8 cellular contexts compared by ENCODE assay signal in genomic region chr6:84220809-84221409, GRCh38. TPM values are rescaled to one million over a fixed set of nuclear protein-coding genes. Genes with fewer than 3 reads are reported as not detected.
DNase-seq lines count a peak whose midpoint lies in the region; ATAC-seq and TF ChIP-seq lines count a peak whose summit lies in the region.

No MANE protein-coding gene starts in this region.

- H3K27me3 ChIP-seq in dorsolateral prefrontal cortex (no peaks in the 10 kb centered on the region), psoas muscle (ENCODE audit: insufficient read depth in 3 of 3, low read length in 2 of 3) (no peaks in the 10 kb centered on the region)

- H3K27ac ChIP-seq in dorsolateral prefrontal cortex (no peak overlapping the region), psoas muscle (no peak overlapping the region)

- ATAC-seq in psoas muscle (no peak), GM21576 (IDR thresholded peaks at IDR 0.05; ENCODE audit: unreplicated experiment) (no peak)

- H3K4me3 ChIP-seq in dorsolateral prefrontal cortex = no peak overlapping the region
- no peak overlapping the region for H3K4me3 ChIP-seq in psoas muscle

- H3K36me3 ChIP-seq in psoas muscle (ENCODE audit: insufficient read depth in 1 of 2, low read depth in 1 of 2) = peaks cover 3 to 4% of the 10 kb centered on the region in 2 donors

- WGBS in psoas muscle, 3 donors = 79 to 84% (median 81%) methylated on average over 3 of the region's 3 CpGs

- H3K4me1 ChIP-seq in psoas muscle = no peaks in the 10 kb centered on the region

- intact Hi-C loops in dorsolateral prefrontal cortex (cut with DNase I) (loop anchor here (2.0 to 10.0 kb wide), 2 partner anchors 336 to 338 kb away; no protein-coding TSS in a partner anchor), psoas muscle (cut with DNase I) (loop anchor here (2.0 to 10.0 kb wide), 3 partner anchors 338 to 606 kb away; no protein-coding TSS in a partner anchor)

- no peaks in the 10 kb centered on the region for H3K9me3 ChIP-seq in psoas muscle

- peak; percentile 1 to 25 for DNase-seq in NCI-H2081 (lab: John Stamatoyannopoulos, UW)
- DNase-seq in NCI-H2081 treated with DMSO at 0.1 percent for 48 hours (lab: John Stamatoyannopoulos, UW) = no peak
- peak; percentile 4 for DNase-seq in NCI-H146 (lab: John Stamatoyannopoulos, UW)
- no peak for DNase-seq in dorsolateral prefrontal cortex
- no peak for DNase-seq in psoas muscle
- DNase-seq in activated CD8-positive, alpha-beta memory T cell treated with anti-CD3 and anti-CD28 coated beads, Interleukin-2, amount 50 U/mL, for 48 hours = no peak
- DNase-seq in activated naive CD4-positive, alpha-beta T cell treated with anti-CD3 and anti-CD28 coated beads, Interleukin-2, amount 50 U/mL, for 16 hours = no peak

- TF ChIP-seq CTCF in dorsolateral prefrontal cortex (IDR thresholded peaks at IDR 0.05 in 54 of 56, conservative IDR thresholded peaks at IDR 0.05 in 2 of 56; ENCODE audit: low read depth in 1 of 56, partially characterized antibody in 56 of 56) (peak; percentile 51 to 92 (median 71)), psoas muscle (IDR thresholded peaks at IDR 0.05) (peak; percentile 57)

RNA-seq across cellular contexts. Expression of gene CEP162, which starts 6.5 kb away (rescaled TPM):
- 10 to 100 TPM in 89 of 120 experiments, 1 to 10 TPM in 31; 6.2 to 20.6 (median 11.2) TPM for total RNA-seq in dorsolateral prefrontal cortex
- total RNA-seq in psoas muscle = 1 to 10 TPM; 2.2 to 4.0 (median 2.4) TPM
- polyA plus RNA-seq in psoas muscle = 1 to 10 TPM; 1.5 to 3.9 (median 2.3) TPM

Comparison
In these comparisons a context has a peak if more than half of its experiments do, and no peak if none do; other contexts are left out.
1. DNase-seq: peak in NCI-H2081 (2 of 2) and NCI-H146 (single experiment); none in NCI-H2081 treated with DMSO at 0.1 percent for 48 hours (single experiment), dorsolateral prefrontal cortex (0 of 10), psoas muscle (0 of 2), activated CD8-positive, alpha-beta memory T cell treated with anti-CD3 and anti-CD28 coated beads, Interleukin-2, amount 50 U/mL, for 48 hours (single experiment) and activated naive CD4-positive, alpha-beta T cell treated with anti-CD3 and anti-CD28 coated beads, Interleukin-2, amount 50 U/mL, for 16 hours (single experiment).